ENCODE assay signal across 8 cellular contexts in the genomic region with DNA sequence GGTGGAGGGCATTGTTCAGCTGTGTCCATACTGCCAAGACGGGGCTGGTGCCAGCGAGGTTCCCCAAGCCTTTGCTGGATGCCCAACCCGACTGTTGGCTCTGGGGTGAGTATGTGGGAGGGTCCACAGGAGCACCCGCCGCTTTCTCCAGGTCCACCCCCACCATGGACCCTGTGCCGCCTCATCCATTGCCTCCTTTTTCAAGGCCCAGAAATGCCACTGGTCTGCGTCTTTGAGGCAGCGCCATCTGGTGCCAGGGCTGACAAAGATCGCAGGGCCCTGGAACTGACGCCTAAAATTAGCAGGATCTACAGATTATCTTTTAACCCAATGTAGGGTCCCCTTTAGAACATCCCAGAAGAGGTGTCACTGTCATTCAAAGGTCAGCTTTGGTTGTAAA. TPM values are rescaled to one million over a fixed set of nuclear protein-coding genes. Genes with fewer than 3 reads are reported as not detected.
DNase-seq lines count a peak whose midpoint lies in the region; ATAC-seq and TF ChIP-seq lines count a peak whose summit lies in the region.

No MANE protein-coding gene starts in this region.

- no peak overlapping the region for H4K91ac ChIP-seq in IMR-90 (ENCODE audit: insufficient read depth, low read depth, low read length)

- no peak overlapping the region for H2BK15ac ChIP-seq in IMR-90 (ENCODE audit: low read depth, low read length)

- no peak overlapping the region for H2BK120ac ChIP-seq in IMR-90 (ENCODE audit: low read depth, low read length)

- H3K4me3 ChIP-seq in BLaER1 treated with 17β-estradiol and CSF1 and Interleukin-3, amounts not matched to agents 10 nM and 100 nM = no peak overlapping the region
- H3K4me3 ChIP-seq in IMR-90 (ENCODE audit: insufficient read depth, low read depth, low read length) (no peak overlapping the region), brain microvascular endothelial cell (ENCODE audit: low read depth, low read length) (no peak overlapping the region), mucosa of stomach (ENCODE audit: low read length) (no peak overlapping the region), testis (no peak overlapping the region)

- peaks cover 0 to 84% (median 10%) of the 10 kb centered on the region in 11 experiments; a peak in 14 of 22 replicates for H4K20me1 ChIP-seq in BLaER1 treated with 17β-estradiol and CSF1 and Interleukin-3, amounts not matched to agents 10 nM and 100 nM
- peaks cover 14% of the 10 kb centered on the region for H4K20me1 ChIP-seq in IMR-90 (ENCODE audit: insufficient read depth, low read length)

- TF ChIP-seq POLR2A in IMR-90 (IDR thresholded peaks at IDR 0.05; ENCODE audit: low read depth, low read length) (no peak), testis (IDR thresholded peaks at IDR 0.05) (no peak)

- CTCF ChIA-PET in IMR-90 (lab: Yijun Ruan, JAX) = interaction anchor here (1.2 kb wide), 1 partner anchor 24 kb away, joined by 3 read pairs; no protein-coding TSS in a partner anchor

- no peak overlapping the region for H3K9ac ChIP-seq in BLaER1 treated with 17β-estradiol and CSF1 and Interleukin-3, amounts not matched to agents 10 nM and 100 nM
- H3K9ac ChIP-seq in IMR-90 (ENCODE audit: low read depth, low read length) (no peak overlapping the region), mucosa of stomach (ENCODE audit: low read length) (peak overlapping the region; percentile 24)

- peaks cover 3 to 13% (median 6%) of the 10 kb centered on the region in 11 experiments; a peak in 19 of 22 replicates for H3K27me3 ChIP-seq in BLaER1 treated with 17β-estradiol and CSF1 and Interleukin-3, amounts not matched to agents 10 nM and 100 nM
- no peaks in the 10 kb centered on the region for H3K27me3 ChIP-seq in IMR-90 (ENCODE audit: control insufficient read depth, insufficient read depth, low read length)
- no peaks in the 10 kb centered on the region for H3K27me3 ChIP-seq in brain microvascular endothelial cell (replicated peaks)
- no peaks in the 10 kb centered on the region for H3K27me3 ChIP-seq in mucosa of stomach (ENCODE audit: control insufficient read depth, insufficient read depth, low read length)
- H3K27me3 ChIP-seq in testis = no peaks in the 10 kb centered on the region

- intact Hi-C loops in IMR-90 (cut with micrococcal nuclease) (loop anchor here (5.0 kb wide), 1 partner anchor 43 kb away; no protein-coding TSS in a partner anchor), testis (cut with DNase I; ENCODE audit: low total_unique reads) (no loop called here)

- DNase-seq in IMR-90 (no peak), brain microvascular endothelial cell (no peak), testis (no peak), NCI-H187 (lab: John Stamatoyannopoulos, UW) (no peak)
- no peak for DNase-seq in NK-92 treated with Interleukin-12 subunit alpha and Interleukin-12 subunit beta, amount 100 ng/mL, for 24 hours (lab: John Stamatoyannopoulos, UW)

- H2AK9ac ChIP-seq in IMR-90 (replicated peaks; ENCODE audit: low read depth, low read length, poor library complexity) = no peak overlapping the region

- H2AFZ ChIP-seq in IMR-90 (replicated peaks; ENCODE audit: low read length, poor library complexity) = no peak overlapping the region

- dilution Hi-C loops in IMR-90 (cut with HindIII; ENCODE audit: low sequenced_read_pairs, unreplicated experiment) = no loop called here

- H4K5ac ChIP-seq in IMR-90 (ENCODE audit: low read depth, low read length) = no peak overlapping the region

- H4K8ac ChIP-seq in IMR-90 (ENCODE audit: low read depth in 2 of 2, low read length in 2 of 2) = no peak overlapping the region

- peaks cover 27 to 100% (median 92%) of the 10 kb centered on the region in 10 experiments for H3K4me1 ChIP-seq in BLaER1 treated with 17β-estradiol and CSF1 and Interleukin-3, amounts not matched to agents 10 nM and 100 nM
- H3K4me1 ChIP-seq in IMR-90 (ENCODE audit: control insufficient read depth, insufficient read depth, low read length) = peaks cover 41% of the 10 kb centered on the region
- H3K4me1 ChIP-seq in mucosa of stomach (ENCODE audit: control insufficient read depth, insufficient read depth, low read length) = peaks cover 86% of the 10 kb centered on the region
- H3K4me1 ChIP-seq in testis = peaks cover 43% of the 10 kb centered on the region

- no peak overlapping the region for H3K18ac ChIP-seq in IMR-90 (ENCODE audit: low read depth, low read length)

- peak overlapping the region in 9 of 11 experiments; percentile 22 to 97 (median 47); a peak in 15 of 22 replicates for H3K4me2 ChIP-seq in BLaER1 treated with 17β-estradiol and CSF1 and Interleukin-3, amounts not matched to agents 10 nM and 100 nM
- no peak overlapping the region for H3K4me2 ChIP-seq in IMR-90 (ENCODE audit: low read depth, low read length)

- peaks cover 0 to 41% (median 18%) of the 10 kb centered on the region in 11 experiments; a peak in 11 of 22 replicates for H3K36me3 ChIP-seq in BLaER1 treated with 17β-estradiol and CSF1 and Interleukin-3, amounts not matched to agents 10 nM and 100 nM
- H3K36me3 ChIP-seq in IMR-90 (ENCODE audit: control insufficient read depth, insufficient read depth, low read length) (peaks cover 30% of the 10 kb centered on the region; the same call in 1 of the 2 replicates), brain microvascular endothelial cell (replicated peaks) (no peaks in the 10 kb centered on the region), mucosa of stomach (ENCODE audit: control insufficient read depth, insufficient read depth, low read length) (no peaks in the 10 kb centered on the region), testis (ENCODE audit: low read depth, missing control alignments) (no peaks in the 10 kb centered on the region)

- in situ Hi-C loops in IMR-90 (cut with MboI; ENCODE audit: low sequenced_read_pairs) (no loop called here), brain microvascular endothelial cell (cut with HindIII; ENCODE audit: low pct_ligation_motif_present, low sequenced_read_pairs) (no loop called here)

- TF ChIP-seq RAD21 in IMR-90 (IDR thresholded peaks at IDR 0.05; ENCODE audit: low read length) = peak; percentile 29; the same call in 1 of the 2 replicates

- H3K9me3 ChIP-seq in BLaER1 treated with 17β-estradiol and CSF1 and Interleukin-3, amounts not matched to agents 10 nM and 100 nM (replicated peaks in 1 of 11) = no peaks in the 10 kb centered on the region
- H3K9me3 ChIP-seq in IMR-90 (ENCODE audit: control insufficient read depth, insufficient read depth, low read length) (no peaks in the 10 kb centered on the region), mucosa of stomach (ENCODE audit: control insufficient read depth, low read length) (no peaks in the 10 kb centered on the region), testis (no peaks in the 10 kb centered on the region)

- H3K4ac ChIP-seq in IMR-90 (ENCODE audit: low read depth, low read length) = 0 out of 2 replicates have a peak overlapping the region, but pooled peaks have one; percentile 12

- no peak overlapping the region for H3K27ac ChIP-seq in BLaER1 treated with 17β-estradiol and CSF1 and Interleukin-3, amounts not matched to agents 10 nM and 100 nM
- H3K27ac ChIP-seq in IMR-90 (ENCODE audit: insufficient read depth, low read length) (no peak overlapping the region), brain microvascular endothelial cell (no peak overlapping the region), testis (no peak overlapping the region)

- POLR2A ChIA-PET in IMR-90 (lab: Charles Lee; ENCODE audit: unreplicated experiment) = interaction anchor here (0.6 kb wide), 1 partner anchor 125 kb away, joined by 4 read pairs; no protein-coding TSS in a partner anchor

- no TSS peak for BruUV-seq in IMR-90 (replicated peaks; lab: Mats Ljungman, UMichigan)

- H3K79me1 ChIP-seq in IMR-90 (ENCODE audit: low read depth in 1 of 2, low read length in 2 of 2) = peaks cover 60 to 100% of the 10 kb centered on the region in 2 experiments

- H2AK5ac ChIP-seq in IMR-90 (ENCODE audit: low read depth, low read length) = no peak overlapping the region

- ATAC-seq in IMR-90 (ENCODE audit: low read depth) (no peak), GM21367 (IDR thresholded peaks at IDR 0.05; ENCODE audit: unreplicated experiment) (no peak)

- peaks cover 29% of the 10 kb centered on the region for H3K9me1 ChIP-seq in IMR-90 (ENCODE audit: insufficient read depth, low read length)

- H3K14ac ChIP-seq in IMR-90 (replicated peaks; ENCODE audit: low read depth, low read length) = no peak overlapping the region

- H3K56ac ChIP-seq in IMR-90 (ENCODE audit: extremely low read depth, insufficient read depth, low read length) = no peak overlapping the region

- H2BK20ac ChIP-seq in IMR-90 (ENCODE audit: low read depth, low read length) = no peak overlapping the region

- WGBS in IMR-90 (ENCODE audit: extremely low coverage in 2 of 2, insufficient read length in 1 of 2), 2 experiments = no CpG with 5 or more reads among the region's 10 CpGs
- WGBS in testis, 2 donors = 53 to 88% methylated on average over 2 to 10 of the region's 10 CpGs

- H3K23ac ChIP-seq in IMR-90 (ENCODE audit: low read depth, low read length) = no peak overlapping the region

- H2BK5ac ChIP-seq in IMR-90 (ENCODE audit: low read depth, low read length, poor library complexity, severe bottlenecking) = no peak overlapping the region

- peak; percentile 29; the same call in 1 of the 2 replicates for TF ChIP-seq CTCF in IMR-90 (conservative IDR thresholded peaks at IDR 0.05; ENCODE audit: low read depth, low read length)
- peak; percentile 64 for TF ChIP-seq CTCF in brain microvascular endothelial cell (IDR thresholded peaks at IDR 0.05; ENCODE audit: low read depth, low read length, missing control alignments)
- TF ChIP-seq CTCF in testis (IDR thresholded peaks at IDR 0.05) = no peak

TF ChIP-seq in IMR-90, 13 proteins besides CTCF, POLR2A, EP300 and RAD21:
- TF ChIP-seq CEBPB (IDR thresholded peaks at IDR 0.05; ENCODE audit: low read depth, low read length) (no peak), SMC3 (IDR thresholded peaks at IDR 0.05; ENCODE audit: low read depth, low read length) (peak; percentile 32; the same call in 1 of the 2 replicates), RCOR1 (IDR thresholded peaks at IDR 0.05; ENCODE audit: insufficient replicate concordance, low read length) (no peak), MAZ (IDR thresholded peaks at IDR 0.05; ENCODE audit: borderline replicate concordance, low read depth, low read length) (no peak)

RNA-seq across cellular contexts. Expression of gene NFIX, which starts 34.6 kb away (rescaled TPM):
- total RNA-seq in IMR-90 (2012; rRNA removed) (10.0 and 10.2 TPM in 2 replicates), testis (10 to 100 TPM; 51.7 to 62.4 TPM)
- polyA plus RNA-seq in IMR-90 (2012; rRNA removed) (46.9 and 47.7 TPM in 2 replicates), testis (ENCODE audit: insufficient read depth, low read depth, low replicate concordance) (47.4 TPM)
- polyA plus RNA-seq in IMR-90 (2012; cell fraction: cytosol; rRNA removed) = 34.3 and 53.4 TPM in 2 replicates
- polyA plus RNA-seq in IMR-90 (2012; cell fraction: nucleus; rRNA removed; ENCODE audit: low replicate concordance) = 34.8 and 48.3 TPM in 2 replicates

Comparison
In these comparisons a context has a peak if more than half of its experiments do, and no peak if none do; other contexts are left out.
1. CTCF ChIP-seq: peak in IMR-90 (single experiment) and brain microvascular endothelial cell (single experiment); none in testis (0 of 3).